Comparison of ENCODE assay signal across 9 cellular contexts in genomic region chr11:108871152-108871551, GRCh38.
DNase-seq lines count a peak whose midpoint lies in the region; ATAC-seq and TF ChIP-seq lines count a peak whose summit lies in the region.
"Had no signal": no experiment of that assay in that cellular context is flagged by ENCODE, and none has a peak within 500 bp of the region (broad histone marks: within the 10 kb centered on the region; RNA-seq: fewer than 3 reads in every experiment).

No MANE protein-coding gene starts in this region.

- no peak overlapping the region for H3K4me3 ChIP-seq in breast epithelium
- H3K4me3 ChIP-seq in choroid plexus epithelial cell (ENCODE audit: low read depth, low read length): no peak overlapping the region
- H3K4me3 ChIP-seq in coronary artery: no peak overlapping the region

- no TSS peak for BruUV-seq in MCF 10A (replicated peaks; lab: Mats Ljungman, UMichigan)

- ATAC-seq in HG03520 (IDR thresholded peaks at IDR 0.05; ENCODE audit: unreplicated experiment) (no peak), HG02759 (IDR thresholded peaks at IDR 0.05; ENCODE audit: unreplicated experiment) (no peak)

- no peak overlapping the region for H3K27ac ChIP-seq in breast epithelium
- no peak overlapping the region for H3K27ac ChIP-seq in coronary artery

- peak; percentile 67 for DNase-seq in MCF 10A (ENCODE audit: unreplicated experiment)
- no peak for DNase-seq in breast epithelium (ENCODE audit: low spot score in 2 of 2)
- DNase-seq in NCI-H460 (ENCODE audit: extremely low read depth, low read depth): peak; percentile 23
- DNase-seq in choroid plexus epithelial cell (ENCODE audit: low read depth): peak; percentile 88
- no peak for DNase-seq in neural crest cell (ENCODE audit: low read depth, low spot score)
- DNase-seq in coronary artery (ENCODE audit: low spot score): no peak

- no peaks in the 10 kb centered on the region for H3K9me3 ChIP-seq in breast epithelium

- H3K4me3 Mint-ChIP-seq in MCF 10A (ENCODE audit: unreplicated experiment) (no peak overlapping the region), neural crest cell (no peak overlapping the region)
- H3K4me3 Mint-ChIP-seq: activated naive CD8-positive, alpha-beta T cell had no signal

- CTCF ChIA-PET in MCF 10A (lab: Yijun Ruan, JAX): interaction anchor here (0.7 to 2.1 kb wide), 3 partner anchors 9 to 173 kb away, joined by 3 to 8 read pairs (median 5); no protein-coding TSS in a partner anchor

- H3K4me1 Mint-ChIP-seq in MCF 10A (ENCODE audit: insufficient read depth, unreplicated experiment) (peaks cover 32% of the 10 kb centered on the region), neural crest cell (peaks cover 4% of the 10 kb centered on the region)

- POLR2A ChIA-PET in MCF 10A (lab: Yijun Ruan, JAX): no interaction called here

- no peaks in the 10 kb centered on the region for H3K4me1 ChIP-seq in breast epithelium

- no peaks in the 10 kb centered on the region for H3K36me3 ChIP-seq in breast epithelium

- H3K27ac Mint-ChIP-seq in MCF 10A (ENCODE audit: low read depth, unreplicated experiment) (peak overlapping the region; percentile 29), neural crest cell (ENCODE audit: unreplicated experiment) (no peak overlapping the region)
- H3K27ac Mint-ChIP-seq: activated naive CD8-positive, alpha-beta T cell had no signal

- no peaks in the 10 kb centered on the region for H3K27me3 ChIP-seq in breast epithelium

- intact Hi-C loops in MCF 10A (cut with micrococcal nuclease) (loop anchor here (1.0 to 5.0 kb wide), 3 partner anchors 173 to 1066 kb away; no protein-coding TSS in a partner anchor), breast epithelium (cut with DNase I; ENCODE audit: low total_unique reads) (no loop called here)

- H3K9me3 Mint-ChIP-seq in MCF 10A (ENCODE audit: unreplicated experiment): no peaks in the 10 kb centered on the region
- no peaks in the 10 kb centered on the region for H3K9me3 Mint-ChIP-seq in neural crest cell

- TF ChIP-seq CTCF in MCF 10A (IDR thresholded peaks at IDR 0.05; ENCODE audit: unreplicated experiment) (peak; percentile 53), breast epithelium (IDR thresholded peaks at IDR 0.05) (no peak), choroid plexus epithelial cell (conservative IDR thresholded peaks at IDR 0.05; ENCODE audit: low read depth, low read length) (peak; percentile 87), neural crest cell (conservative IDR thresholded peaks at IDR 0.05) (peak; percentile 56), coronary artery (IDR thresholded peaks at IDR 0.05) (no peak)

- no peak for TF ChIP-seq POLR2A in breast epithelium (IDR thresholded peaks at IDR 0.05)

- peaks cover 6% of the 10 kb centered on the region for H3K36me3 Mint-ChIP-seq in MCF 10A (ENCODE audit: insufficient read depth, unreplicated experiment)
- H3K36me3 Mint-ChIP-seq in neural crest cell (ENCODE audit: low read depth): no peaks in the 10 kb centered on the region

- no peaks in the 10 kb centered on the region for H3K27me3 Mint-ChIP-seq in MCF 10A (ENCODE audit: insufficient read depth, unreplicated experiment)
- no peaks in the 10 kb centered on the region for H3K27me3 Mint-ChIP-seq in neural crest cell (ENCODE audit: low read depth)
- H3K27me3 Mint-ChIP-seq: activated naive CD8-positive, alpha-beta T cell had no signal

Comparison
In these comparisons a context has a peak if more than half of its experiments do, and no peak if none do; other contexts are left out.
1. DNase-seq: peak in MCF 10A (single experiment), NCI-H460 (single experiment) and choroid plexus epithelial cell (single experiment); none in breast epithelium (0 of 2), neural crest cell (single experiment) and coronary artery (single experiment).
2. CTCF ChIP-seq: peak in MCF 10A (single experiment), choroid plexus epithelial cell (single experiment) and neural crest cell (single experiment); none in breast epithelium (0 of 3) and coronary artery (single experiment).